Comparison of ENCODE assay signal across 8 cellular contexts in genomic region chr13:112859817-112860190, GRCh38.
A peak's percentile ranks its signal among the peaks of the same experiment; 100 is the strongest.
DNase-seq lines count a peak whose midpoint lies in the region; ATAC-seq, FAIRE-seq and TF ChIP-seq lines count a peak whose summit lies in the region.

No MANE protein-coding gene starts in this region.

- H3K4me3 Mint-ChIP-seq in activated T-cell treated with anti-CD3 and anti-CD28 coated beads, Interleukin-2, amount 50 U/mL, for 72 hours: no peak overlapping the region

- FAIRE-seq in bronchial epithelial cell (lab: Jason Lieb, UNC): no peak

- H3K36me3 ChIP-seq in bronchial epithelial cell (ENCODE audit: control insufficient read depth, insufficient read depth, low read length): peaks cover 4% of the 10 kb centered on the region

- no peak overlapping the region for H3K4me3 ChIP-seq in bronchial epithelial cell (ENCODE audit: low read depth, low read length)

- no peaks in the 10 kb centered on the region for H3K27me3 ChIP-seq in bronchial epithelial cell (ENCODE audit: control insufficient read depth, insufficient read depth, low read length)

- H3K36me3 Mint-ChIP-seq in activated T-cell treated with anti-CD3 and anti-CD28 coated beads, Interleukin-2, amount 50 U/mL, for 72 hours (ENCODE audit: insufficient read depth in 2 of 2): peaks cover 0 to 8% of the 10 kb centered on the region in 2 donors

- no peaks in the 10 kb centered on the region for H3K4me1 Mint-ChIP-seq in activated T-cell treated with anti-CD3 and anti-CD28 coated beads, Interleukin-2, amount 50 U/mL, for 72 hours (ENCODE audit: low read depth)

- H3K9me3 Mint-ChIP-seq in activated T-cell treated with anti-CD3 and anti-CD28 coated beads, Interleukin-2, amount 50 U/mL, for 72 hours: no peaks in the 10 kb centered on the region

- no peak for TF ChIP-seq CTCF in bronchial epithelial cell (IDR thresholded peaks at IDR 0.05; ENCODE audit: insufficient read depth, low read length, severe bottlenecking)

- no peak overlapping the region for H3K27ac Mint-ChIP-seq in activated T-cell treated with anti-CD3 and anti-CD28 coated beads, Interleukin-2, amount 50 U/mL, for 72 hours

- DNase-seq in bronchial epithelial cell (ENCODE audit: low read depth): peak; percentile 39
- peak; percentile 68 for DNase-seq in pulmonary artery endothelial cell (ENCODE audit: low read depth, low spot score)
- DNase-seq in Kasumi-1 (lab: John Stamatoyannopoulos, UW): no peak
- no peak for DNase-seq in activated T-cell treated with anti-CD3 and anti-CD28 coated beads, Interleukin-2, amount 50 U/mL, for 72 hours
- DNase-seq in cerebellar cortex (ENCODE audit: low spot score): no peak

- ATAC-seq in GM18868 (IDR thresholded peaks at IDR 0.05; ENCODE audit: unreplicated experiment) (peak; percentile 91), HG03025 (IDR thresholded peaks at IDR 0.05; ENCODE audit: low FRiP score, unreplicated experiment) (peak; percentile 47), HG03457 (IDR thresholded peaks at IDR 0.05; ENCODE audit: unreplicated experiment) (no peak)
- no peak for ATAC-seq in activated T-cell treated with anti-CD3 and anti-CD28 coated beads, Interleukin-2, amount 50 U/mL, for 72 hours (replicated peaks in 1 of 2)

- H3K27me3 Mint-ChIP-seq in activated T-cell treated with anti-CD3 and anti-CD28 coated beads, Interleukin-2, amount 50 U/mL, for 72 hours (ENCODE audit: low read depth): no peaks in the 10 kb centered on the region

Comparison
In these comparisons a context has a peak if more than half of its experiments do, and no peak if none do; other contexts are left out.
1. ATAC-seq: peak in GM18868 (single experiment) and HG03025 (single experiment); none in activated T-cell treated with anti-CD3 and anti-CD28 coated beads, Interleukin-2, amount 50 U/mL, for 72 hours (0 of 2) and HG03457 (single experiment).
2. DNase-seq: peak in bronchial epithelial cell (single experiment) and pulmonary artery endothelial cell (single experiment); none in Kasumi-1 (0 of 2), activated T-cell treated with anti-CD3 and anti-CD28 coated beads, Interleukin-2, amount 50 U/mL, for 72 hours (0 of 2) and cerebellar cortex (single experiment).